In the genomic region with DNA sequence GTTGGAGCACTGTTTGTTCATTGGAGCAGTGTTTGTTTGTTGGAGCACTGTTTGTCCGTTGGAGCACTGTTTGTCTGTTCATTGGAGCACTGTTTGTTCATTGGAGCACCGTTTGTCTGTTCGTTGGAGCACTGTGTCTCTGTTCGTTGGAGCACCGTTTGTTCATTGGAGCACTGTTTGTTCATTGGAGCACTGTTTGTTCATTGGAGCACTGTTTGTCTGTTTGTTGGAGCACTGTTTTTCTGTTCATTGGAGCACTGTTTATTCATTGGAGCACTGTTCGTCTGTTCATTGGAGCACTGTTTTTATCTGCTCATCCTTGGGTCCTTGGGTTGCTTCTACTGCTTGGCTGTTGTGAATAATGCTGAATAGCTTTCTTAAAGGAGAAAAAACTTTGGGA, we compare ENCODE assay signal across 33 cellular contexts.
"Had no signal": no experiment of that assay in that cellular context is flagged by ENCODE, and none has a peak within 500 bp of the region (broad histone marks: within the 10 kb centered on the region; RNA-seq: fewer than 3 reads in every experiment).

No MANE protein-coding gene starts in this region.

- H3K9me3 ChIP-seq: body of pancreas had no signal

- H3K27me3 ChIP-seq: adrenal gland, body of pancreas, brain microvascular endothelial cell, breast epithelium had no signal

- H3K4me3 ChIP-seq: adrenal gland, body of pancreas, breast epithelium had no signal

- H3K4me1 ChIP-seq: adrenal gland, body of pancreas, breast epithelium had no signal

- DNase-seq: activated B cell treated with CpG ODN at 0.5 μM for 24 hours; activated CD4-positive, alpha-beta memory T cell treated with anti-CD3 and anti-CD28 coated beads for 36 hours; activated CD4-positive, alpha-beta T cell treated with anti-CD3 and anti-CD28 coated beads for 4 hours; activated CD4-positive, alpha-beta T cell treated with anti-CD3 and anti-CD28 coated beads, Interleukin-2, amount 10 ng/mL, durations not matched to agents 24 days and 14 days; activated CD4-positive, alpha-beta T cell treated with anti-CD3 and anti-CD28 coated beads, Interleukin-2, amount 50 U/mL, for 1 hour; activated CD4-positive, alpha-beta T cell treated with anti-CD3 and anti-CD28 coated beads, Interleukin-2, amount 50 U/mL, for 4 hours; activated CD4-positive, CD25-positive, alpha-beta regulatory T cell treated with anti-CD3 and anti-CD28 coated beads, Interleukin-2, amount 50 U/mL, for 72 hours; activated CD8-positive, alpha-beta memory T cell treated with anti-CD3 and anti-CD28 coated beads, Interleukin-2, amount 50 U/mL, for 4 hours; activated CD8-positive, alpha-beta T cell treated with anti-CD3 and anti-CD28 coated beads for 36 hours; activated effector memory CD4-positive, alpha-beta T cell treated with anti-CD3 and anti-CD28 coated beads, Interleukin-2, amount 50 U/mL, for 16 hours; activated gamma-delta T cell treated with Interleukin-2 at 50 U/mL for 16 hours; activated naive CD4-positive, alpha-beta T cell; activated naive CD4-positive, alpha-beta T cell treated with anti-CD3 and anti-CD28 coated beads for 36 hours; activated naive CD4-positive, alpha-beta T cell treated with anti-CD3 and anti-CD28 coated beads, Interleukin-2, amount 50 U/mL, for 16 hours; activated naive CD8-positive, alpha-beta T cell treated with anti-CD3 and anti-CD28 coated beads for 36 hours; activated T-cell treated with anti-CD3 and anti-CD28 coated beads for 4 hours; activated T-cell treated with anti-CD3 and anti-CD28 coated beads, Interleukin-2, amount 50 U/mL, for 1 hour; activated T-cell treated with anti-CD3 and anti-CD28 coated beads, Interleukin-2, amount 50 U/mL, for 4 hours; activated T-cell treated with anti-CD3 and anti-CD28 coated beads, Interleukin-2, amount 50 U/mL, for 72 hours; adrenal gland; amniotic stem cell; aorta; body of pancreas; brain microvascular endothelial cell; cerebellar nuclear complex; T-helper 2 cell; T-helper 9 cell had no signal

- H3K36me3 ChIP-seq: adrenal gland, brain microvascular endothelial cell, breast epithelium had no signal

- ATAC-seq: activated CD8-positive, alpha-beta T cell treated with anti-CD3 and anti-CD28 coated beads for 36 hours; activated naive CD4-positive, alpha-beta T cell treated with anti-CD3 and anti-CD28 coated beads, Interleukin-2, amount 50 U/mL, for 72 hours; activated T-cell treated with anti-CD3 and anti-CD28 coated beads, Interleukin-2, amount 50 U/mL, for 4 hours; activated T-cell treated with anti-CD3 and anti-CD28 coated beads, Interleukin-2, amount 50 U/mL, for 72 hours; activated T-helper 17 cell treated with anti-CD3 and anti-CD28 coated beads, Interleukin-2, amount 50 U/mL, for 72 hours; body of pancreas had no signal

- FAIRE-seq: astrocyte, TTC549 had no signal

- H3K27ac ChIP-seq: adrenal gland, body of pancreas, brain microvascular endothelial cell, breast epithelium, VCaP had no signal
